In the genomic region with DNA sequence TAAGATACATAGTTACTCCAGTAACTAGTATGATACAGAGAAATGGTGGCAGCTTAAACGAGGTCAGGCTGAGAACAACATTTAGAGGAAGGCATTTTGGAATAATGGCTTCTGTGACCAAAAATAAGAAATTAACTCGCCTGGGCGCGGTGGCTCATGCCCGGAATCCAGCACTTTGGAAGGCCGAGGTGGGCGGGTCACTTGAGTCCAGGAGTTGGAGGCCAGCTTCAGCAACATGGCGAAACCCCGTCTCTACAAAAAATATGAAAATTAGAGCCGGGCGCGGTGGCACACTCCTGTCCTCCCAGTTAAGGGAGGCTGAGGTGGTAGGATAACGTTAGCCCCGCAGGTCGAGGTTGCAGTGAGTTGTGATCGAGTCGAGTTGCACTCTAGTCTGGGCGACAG, we compare ENCODE assay signal across 10 cellular contexts. TPM values are rescaled to one million over a fixed set of nuclear protein-coding genes. Genes with fewer than 3 reads are reported as not detected.
A peak's percentile ranks its signal among the peaks of the same experiment; 100 is the strongest.
DNase-seq lines count a peak whose midpoint lies in the region; ATAC-seq and TF ChIP-seq lines count a peak whose summit lies in the region.
"Had no signal": no experiment of that assay in that cellular context is flagged by ENCODE, and none has a peak within 500 bp of the region (broad histone marks: within the 10 kb centered on the region; RNA-seq: fewer than 3 reads in every experiment).

No MANE protein-coding gene starts in this region.

- H3K4me3 ChIP-seq in AG04449 (ENCODE audit: low read depth, low read length) (0 out of 2 replicates have a peak overlapping the region, but pooled peaks have one; percentile 66), HUES48 (ENCODE audit: low read depth, low read length) (peak overlapping the region; percentile 88)

- peaks cover 4% of the 10 kb centered on the region; the same call in 1 of the 2 replicates for H3K27me3 ChIP-seq in HUES48 (ENCODE audit: control insufficient read depth, insufficient read depth, low read length)

- no peak for DNase-seq in AG04449 (ENCODE audit: low read depth, low spot score)
- no peak for DNase-seq in naive B cell
- DNase-seq in SIG-M5 (lab: John Stamatoyannopoulos, UW) = no peak
- no peak for DNase-seq in GM10266 (ENCODE audit: extremely low spot score)
- no peak for DNase-seq in NK-92 (lab: John Stamatoyannopoulos, UW; ENCODE audit: unreplicated experiment)
- DNase-seq: NCI-H1048; stimulated activated CD4-positive, alpha-beta T cell treated with anti-CD3 and anti-CD28 coated beads, Interleukin-12 subunit alpha, Interleukin-12 subunit beta, amount 100 ng/mL, for 4 hours had no signal

- peak overlapping the region; percentile 92 to 98 (median 95) for H3K4me3 Mint-ChIP-seq in brain
- peak overlapping the region; percentile 82 to 96 (median 90) for H3K4me3 Mint-ChIP-seq in naive B cell

- no peak for ATAC-seq in naive B cell (ENCODE audit: low read depth in 2 of 2)
- no peak for ATAC-seq in HG03135 (IDR thresholded peaks at IDR 0.05; ENCODE audit: unreplicated experiment)

- CTCF ChIA-PET in AG04449 (lab: Yijun Ruan, JAX) = interaction anchor here (0.8 to 1.4 kb wide), 5 partner anchors 10 to 131 kb away, joined by 3 to 5 read pairs (median 3); no protein-coding TSS in a partner anchor

- H3K4me1 Mint-ChIP-seq in brain (peaks cover 57% of the 10 kb centered on the region), naive B cell (peaks cover 35 to 46% (median 44%) of the 10 kb centered on the region in 3 donors)

- H3K36me3 Mint-ChIP-seq in brain = no peaks in the 10 kb centered on the region
- H3K36me3 Mint-ChIP-seq in naive B cell = no peaks in the 10 kb centered on the region

- H3K9me3 Mint-ChIP-seq in brain (no peaks in the 10 kb centered on the region), naive B cell (no peaks in the 10 kb centered on the region)

- H3K27me3 Mint-ChIP-seq in brain (peaks cover 24% of the 10 kb centered on the region), naive B cell (no peaks in the 10 kb centered on the region)

- 0 out of 2 replicates have a peak, but pooled peaks cover 4% of the 10 kb centered on the region for H3K36me3 ChIP-seq in HUES48 (ENCODE audit: control insufficient read depth, insufficient read depth, low read length)

- H3K9ac ChIP-seq in HUES48 (ENCODE audit: low read depth, low read length) = no peak overlapping the region

- H3K9me3 ChIP-seq in HUES48 (ENCODE audit: control insufficient read depth, insufficient read depth, low read length) = no peaks in the 10 kb centered on the region

- TF ChIP-seq CTCF in AG04449 (IDR thresholded peaks at IDR 0.05; ENCODE audit: insufficient read depth, low read length, missing control alignments) (no peak), brain (conservative IDR thresholded peaks at IDR 0.05) (no peak), GM10266 (IDR thresholded peaks at IDR 0.05; ENCODE audit: control insufficient read depth, insufficient read depth, low read depth, missing control alignments) (no peak)

- H3K27ac Mint-ChIP-seq in brain (peak overlapping the region in 4 of 5 experiments; percentile 91 to 99 (median 96)), naive B cell (peak overlapping the region in 1 of 6 donors; percentile 7)

- POLR2A ChIA-PET in AG04449 (lab: Yijun Ruan, JAX) = no interaction called here

- peaks cover 46% of the 10 kb centered on the region for H3K4me1 ChIP-seq in HUES48 (ENCODE audit: control insufficient read depth, insufficient read depth, low read length)

- no peak overlapping the region for H3K27ac ChIP-seq in HUES48 (ENCODE audit: low read depth, low read length)

RNA-seq across cellular contexts. Expression of gene IGF2R, which starts 1.8 kb away (rescaled TPM):
- polyA plus RNA-seq in brain (ENCODE audit: insufficient read depth, low read depth, low replicate concordance) (29.2 TPM), naive B cell (ENCODE audit: low read depth in 6 of 6) (10 to 100 TPM in 1 of 6 donors, 1 to 10 TPM in 5; 2.3 to 12.1 (median 7.0) TPM)
